ENCODE assay signal across 20 cellular contexts in the genomic region with DNA sequence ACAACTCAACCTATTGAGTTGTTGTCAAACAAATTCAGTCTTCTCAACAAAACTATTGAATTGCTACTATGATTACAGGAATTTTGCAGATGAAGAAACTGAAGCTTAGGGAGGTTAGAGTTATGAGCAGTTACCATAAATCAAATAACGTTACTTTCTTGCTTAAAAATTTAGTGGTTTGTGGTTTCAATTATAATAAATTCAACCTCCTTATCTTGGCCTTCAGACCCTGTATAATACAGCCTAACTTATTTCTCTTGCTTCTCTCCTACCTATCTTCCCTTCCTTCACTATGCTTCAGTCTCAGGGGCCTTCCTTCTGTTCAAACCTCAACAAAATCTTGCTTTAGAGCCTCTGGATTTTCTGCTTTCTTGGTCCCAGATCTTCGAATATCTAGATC.
A peak's percentile ranks its signal among the peaks of the same experiment; 100 is the strongest.
DNase-seq lines count a peak whose midpoint lies in the region; ATAC-seq, FAIRE-seq and TF ChIP-seq lines count a peak whose summit lies in the region.
"Had no signal": no experiment of that assay in that cellular context is flagged by ENCODE, and none has a peak within 500 bp of the region (broad histone marks: within the 10 kb centered on the region; RNA-seq: fewer than 3 reads in every experiment).

No MANE protein-coding gene starts in this region.

- POLR2A ChIA-PET in SK-N-SH (lab: Yijun Ruan, JAX) (no interaction called here), GM12878 (lab: Charles Lee) (no interaction called here)

- no peak overlapping the region for H3K27ac ChIP-seq in SK-N-SH (ENCODE audit: low read depth in 2 of 2, low read length in 1 of 2)
- H3K27ac ChIP-seq in GM12878 (ENCODE audit: control insufficient read depth, insufficient read depth) = no peak overlapping the region
- H3K27ac ChIP-seq: 22Rv1; A549; BLaER1 treated with 17β-estradiol and CSF1 and Interleukin-3, amounts not matched to agents 10 nM and 100 nM; C4-2B had no signal

- no peak for TF ChIP-seq POLR2A in GM12878 (IDR thresholded peaks at IDR 0.05; ENCODE audit: low read depth, low read length)

- TF ChIP-seq CTCF in SK-N-SH (IDR thresholded peaks at IDR 0.05) (no peak), Loucy (conservative IDR thresholded peaks at IDR 0.05; ENCODE audit: low read length) (no peak), GM12878 (IDR thresholded peaks at IDR 0.05 in 2 of 3, conservative IDR thresholded peaks at IDR 0.05 in 1 of 3; ENCODE audit: control insufficient read depth in 2 of 3, extremely low read depth in 1 of 3, insufficient read depth in 1 of 3, low read depth in 3 of 3, low read length in 3 of 3) (no peak)

- TF ChIP-seq EP300 in SK-N-SH (IDR thresholded peaks at IDR 0.05; ENCODE audit: borderline replicate concordance in 1 of 2, low read depth in 1 of 2, low read length in 1 of 2) = no peak
- TF ChIP-seq EP300 in GM12878 (IDR thresholded peaks at IDR 0.05; ENCODE audit: borderline replicate concordance in 1 of 2, control insufficient read depth in 1 of 2, low read depth in 2 of 2, low read length in 2 of 2) = no peak

- H3K4me3 ChIP-seq in SK-N-SH (ENCODE audit: low read depth in 2 of 2, low read length in 1 of 2) (no peak overlapping the region), Loucy (ENCODE audit: low read length, poor library complexity, severe bottlenecking) (peak overlapping the region; percentile 4), GM12878 (no peak overlapping the region)
- H3K4me3 ChIP-seq: A549; BLaER1 treated with 17β-estradiol and CSF1 and Interleukin-3, amounts not matched to agents 10 nM and 100 nM had no signal

- ATAC-seq in SK-N-SH treated with all-trans-retinoic acid at 6 μM for 48 hours (no peak), GM12878 (no peak)
- ATAC-seq: A549; CD8-positive, alpha-beta T cell had no signal

- TF ChIP-seq RAD21 in SK-N-SH (IDR thresholded peaks at IDR 0.05; ENCODE audit: low read length) (no peak), GM12878 (IDR thresholded peaks at IDR 0.05; ENCODE audit: insufficient read depth, low read depth, low read length) (no peak)

- H3K9me3 ChIP-seq in SK-N-SH (no peaks in the 10 kb centered on the region), Loucy (ENCODE audit: insufficient read depth, low read depth, low read length) (peaks cover 5% of the 10 kb centered on the region), GM12878 (replicated peaks; ENCODE audit: control insufficient read depth, insufficient read depth, low read length) (no peaks in the 10 kb centered on the region)
- H3K9me3 ChIP-seq: A549 had no signal

- in situ Hi-C loops in GM12878 (cut with MboI) = no loop called here

- H2AFZ ChIP-seq in SK-N-SH (ENCODE audit: low read depth) (no peak overlapping the region), Loucy (ENCODE audit: low read length) (no peak overlapping the region), GM12878 (ENCODE audit: control insufficient read depth, low read depth, low read length) (no peak overlapping the region)

- no peaks in the 10 kb centered on the region for H3K36me3 ChIP-seq in SK-N-SH (replicated peaks in 1 of 2; ENCODE audit: control insufficient read depth in 1 of 2, insufficient read depth in 2 of 2, low read length in 1 of 2)
- H3K36me3 ChIP-seq in Loucy (ENCODE audit: insufficient read depth, low read length) = no peaks in the 10 kb centered on the region; the same call in 1 of the 2 replicates
- H3K36me3 ChIP-seq in GM12878 (ENCODE audit: control insufficient read depth in 2 of 2, insufficient read depth in 2 of 2, low read length in 1 of 2) = no peaks in the 10 kb centered on the region
- H3K36me3 ChIP-seq: BLaER1 treated with 17β-estradiol and CSF1 and Interleukin-3, amounts not matched to agents 10 nM and 100 nM had no signal

- H3K9ac ChIP-seq in SK-N-SH (no peak overlapping the region), Loucy (ENCODE audit: low read depth, low read length, poor library complexity, severe bottlenecking) (peak overlapping the region; percentile 1), GM12878 (ENCODE audit: control insufficient read depth, insufficient read depth, low read length) (no peak overlapping the region)
- H3K9ac ChIP-seq: BLaER1 treated with 17β-estradiol and CSF1 and Interleukin-3, amounts not matched to agents 10 nM and 100 nM had no signal

- SMC1A ChIA-PET in GM12878 (lab: Charles Lee; ENCODE audit: uncharacterized antibody, unreplicated experiment) = no interaction called here

- no peaks in the 10 kb centered on the region for H3K27me3 ChIP-seq in SK-N-SH (ENCODE audit: insufficient read depth)
- H3K27me3 ChIP-seq in Loucy (ENCODE audit: insufficient read depth, low read length, poor library complexity, severe bottlenecking) = no peaks in the 10 kb centered on the region
- no peaks in the 10 kb centered on the region for H3K27me3 ChIP-seq in GM12878 (replicated peaks in 1 of 2; ENCODE audit: control insufficient read depth in 2 of 2, insufficient read depth in 2 of 2, low read length in 1 of 2)
- H3K27me3 ChIP-seq: BLaER1 treated with 17β-estradiol and CSF1 and Interleukin-3, amounts not matched to agents 10 nM and 100 nM had no signal

- H4K20me1 ChIP-seq in SK-N-SH (ENCODE audit: insufficient read depth) (no peaks in the 10 kb centered on the region), Loucy (ENCODE audit: insufficient read depth, low read length, poor library complexity, severe bottlenecking) (no peaks in the 10 kb centered on the region), GM12878 (ENCODE audit: control insufficient read depth, insufficient read depth) (no peaks in the 10 kb centered on the region)
- H4K20me1 ChIP-seq: BLaER1 treated with 17β-estradiol and CSF1 and Interleukin-3, amounts not matched to agents 10 nM and 100 nM had no signal

- no peak overlapping the region for H3K4me2 ChIP-seq in SK-N-SH
- peak overlapping the region; percentile 57 for H3K4me2 ChIP-seq in Loucy (ENCODE audit: low read depth, low read length, poor library complexity, severe bottlenecking)
- H3K4me2 ChIP-seq in GM12878 (ENCODE audit: control insufficient read depth, insufficient read depth) = no peak overlapping the region
- H3K4me2 ChIP-seq: A549; BLaER1 treated with 17β-estradiol and CSF1 and Interleukin-3, amounts not matched to agents 10 nM and 100 nM had no signal

- no peaks in the 10 kb centered on the region for H3K9me2 ChIP-seq in SK-N-SH
- no peaks in the 10 kb centered on the region for H3K9me2 ChIP-seq in Loucy (replicated peaks; ENCODE audit: low read depth, low read length)

- H3F3A ChIP-seq in SK-N-SH (replicated peaks; ENCODE audit: insufficient read depth) (no peaks in the 10 kb centered on the region), Loucy (ENCODE audit: low read depth) (peaks cover 5% of the 10 kb centered on the region; the same call in 1 of the 2 replicates)

- peak; percentile 13 for FAIRE-seq in GM12878 (lab: Jason Lieb, UNC)
- FAIRE-seq: A549, D721Med, G401.6, GM12892, GM18507 had no signal

- CTCF ChIA-PET in SK-N-SH (lab: Yijun Ruan, JAX) = no interaction called here
- CTCF ChIA-PET in GM12878 (lab: Yijun Ruan, JAX) = no interaction called here

- H3K79me2 ChIP-seq in SK-N-SH (ENCODE audit: insufficient read depth) (no peaks in the 10 kb centered on the region), Loucy (ENCODE audit: insufficient read depth, low read length) (no peaks in the 10 kb centered on the region), GM12878 (ENCODE audit: control insufficient read depth, insufficient read depth, low read length) (no peaks in the 10 kb centered on the region)

- BruUV-seq in GM12878 (replicated peaks; lab: Mats Ljungman, UMichigan) = no TSS peak

- RAD21 ChIA-PET in GM12878 (lab: Charles Lee; ENCODE audit: unreplicated experiment) = no interaction called here

- no peaks in the 10 kb centered on the region for H3K4me1 ChIP-seq in SK-N-SH (ENCODE audit: control insufficient read depth in 1 of 2, insufficient read depth in 2 of 2, low read depth in 1 of 2, low read length in 1 of 2)
- H3K4me1 ChIP-seq in Loucy (ENCODE audit: insufficient read depth, low read length, poor library complexity, severe bottlenecking) = peaks cover 52% of the 10 kb centered on the region
- no peaks in the 10 kb centered on the region for H3K4me1 ChIP-seq in GM12878 (ENCODE audit: control insufficient read depth, insufficient read depth, low read length)
- H3K4me1 ChIP-seq: A549, Caco-2 had no signal

- WGBS in SK-N-SH (ENCODE audit: low lambda C conversion rate) = 64% methylated on average over 2 of the region's 2 CpGs
- WGBS in GM12878 (ENCODE audit: insufficient coverage, insufficient replicate concordance, low lambda C conversion rate, missing lambda C conversion rate) = 0% methylated on average over 2 of the region's 2 CpGs

- intact Hi-C loops in GM12878 (cut with micrococcal nuclease; ENCODE audit: unreplicated experiment) (no loop called here), cardiac septum (cut with DNase I) (no loop called here)

- no peak for DNase-seq in SK-N-SH
- DNase-seq in GM12878 (ENCODE audit: low read depth, low spot score) = no peak
- DNase-seq in cardiac septum (ENCODE audit: low spot score) = no peak
- DNase-seq: AML-193; Caco-2; Calu3; CD4-positive, alpha-beta T cell; CD8-positive, alpha-beta T cell; DMS79 treated with DMSO at 0.1 percent for 48 hours; GF-D8 had no signal

TF ChIP-seq in SK-N-SH treated with all-trans-retinoic acid at 6 μM for 48 hours, 23 proteins besides CTCF, POLR2A, EP300 and RAD21 (continues in another document):
- peak; percentile 71; the same call in 1 of the 2 replicates for TF ChIP-seq ZNF70 (CRISPR knock-in tag; IDR thresholded peaks at IDR 0.05)

TF ChIP-seq in SK-N-SH, 30 proteins besides CTCF, POLR2A, EP300 and RAD21 (continues in another document):
- TF ChIP-seq MEF2A (IDR thresholded peaks at IDR 0.05; ENCODE audit: borderline replicate concordance, low read depth) (no peak), RCOR1 (IDR thresholded peaks at IDR 0.05; ENCODE audit: low read length) (no peak), GATA2 (CRISPR knock-in tag; IDR thresholded peaks at IDR 0.05) (no peak), ELF1 (IDR thresholded peaks at IDR 0.05) (no peak), POLR2AphosphoS5 (IDR thresholded peaks at IDR 0.05; ENCODE audit: low read depth, low read length) (no peak)

TF ChIP-seq in GM12878, 131 proteins besides CTCF, POLR2A, EP300 and RAD21:
- TF ChIP-seq HCFC1 (IDR thresholded peaks at IDR 0.05; ENCODE audit: low read length) = no peak
TF ChIP-seq in GM12878: peak in this region for 0.
